Comparison of ENCODE assay signal across 14 cellular contexts in the genomic region with DNA sequence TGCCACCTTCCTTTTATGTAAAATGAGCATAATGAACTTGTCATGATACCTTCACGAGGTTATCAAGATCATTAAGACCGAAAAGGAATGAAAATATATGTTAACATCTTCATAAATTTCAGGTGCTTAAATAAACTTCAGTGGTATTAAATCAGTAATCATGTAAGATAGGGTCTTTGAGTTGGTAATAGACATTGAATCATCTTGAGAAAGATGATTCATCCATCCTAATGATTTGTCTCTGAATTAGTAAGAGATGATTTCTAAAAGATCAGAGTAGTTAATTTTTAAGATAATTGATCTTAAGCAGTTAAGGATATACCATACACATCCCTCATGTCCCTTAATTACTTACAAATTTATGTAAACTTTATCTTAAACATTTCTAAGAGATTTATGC. TPM values are rescaled to one million over a fixed set of nuclear protein-coding genes. Genes with fewer than 3 reads are reported as not detected.
DNase-seq lines count a peak whose midpoint lies in the region; ATAC-seq, FAIRE-seq and TF ChIP-seq lines count a peak whose summit lies in the region.
"Had no signal": no experiment of that assay in that cellular context is flagged by ENCODE, and none has a peak within 500 bp of the region (broad histone marks: within the 10 kb centered on the region; RNA-seq: fewer than 3 reads in every experiment).

No MANE protein-coding gene starts in this region.

- H3K27me3 ChIP-seq in HepG2 (ENCODE audit: control insufficient read depth in 1 of 2, insufficient read depth in 2 of 2, low read length in 2 of 2) (no peaks in the 10 kb centered on the region), right lobe of liver (no peaks in the 10 kb centered on the region), endodermal cell (ENCODE audit: control insufficient read depth, insufficient read depth, low read length, poor library complexity, severe bottlenecking) (no peaks in the 10 kb centered on the region)

- H3K27ac Mint-ChIP-seq in activated naive CD8-positive, alpha-beta T cell, result peak overlapping the region; percentile 51
- no peak overlapping the region for H3K27ac Mint-ChIP-seq in endodermal cell

- H3K9me3 Mint-ChIP-seq in activated naive CD8-positive, alpha-beta T cell (ENCODE audit: low read depth), result no peaks in the 10 kb centered on the region
- H3K9me3 Mint-ChIP-seq in endodermal cell, result no peaks in the 10 kb centered on the region
- H3K9me3 Mint-ChIP-seq: CD14-positive monocyte had no signal

- in situ Hi-C loops in HepG2 (cut with HindIII; ENCODE audit: extremely low pct_ligation_motif_present, low pct_unique_long_range_greater_than_20kb), result loop anchor here (25.0 kb wide), 1 partner anchor 479 kb away; no protein-coding TSS in a partner anchor

- no peak overlapping the region for H3K4me3 Mint-ChIP-seq in activated naive CD8-positive, alpha-beta T cell
- no peak overlapping the region for H3K4me3 Mint-ChIP-seq in endodermal cell
- H3K4me3 Mint-ChIP-seq: CD14-positive monocyte had no signal

- H2AFZ ChIP-seq in HepG2 (ENCODE audit: low read length), result no peak overlapping the region

- CTCF ChIA-PET in HepG2 (lab: Yijun Ruan, JAX; ENCODE audit: low intra/inter-chr PET ratio, low total read pairs), result no interaction called here

- ATAC-seq in HepG2 (no peak), right lobe of liver (no peak)
- ATAC-seq: GM12878, HCT116 had no signal

- H3K4me1 Mint-ChIP-seq in activated naive CD8-positive, alpha-beta T cell (ENCODE audit: low read depth), result peaks cover 37% of the 10 kb centered on the region
- H3K4me1 Mint-ChIP-seq in endodermal cell, result peaks cover 25% of the 10 kb centered on the region

- H3K36me3 ChIP-seq in HepG2 (replicated peaks in 1 of 2; ENCODE audit: control insufficient read depth in 1 of 2, insufficient read depth in 2 of 2, low read length in 2 of 2), result peaks cover 20 to 78% of the 10 kb centered on the region in 2 experiments
- peaks cover 8 to 86% (median 43%) of the 10 kb centered on the region in 4 donors for H3K36me3 ChIP-seq in right lobe of liver
- H3K36me3 ChIP-seq in endodermal cell (ENCODE audit: control insufficient read depth, insufficient read depth, low read length), result peaks cover 82% of the 10 kb centered on the region

- no peaks in the 10 kb centered on the region for H3K79me2 ChIP-seq in HepG2 (ENCODE audit: insufficient read depth, low read length)

- TF ChIP-seq EP300 in HepG2 (IDR thresholded peaks at IDR 0.05; ENCODE audit: low read depth in 2 of 2, low read length in 2 of 2) (no peak), HepG2 (CRISPR knock-in tag; IDR thresholded peaks at IDR 0.05; ENCODE audit: borderline replicate concordance) (no peak)

- H4K20me1 ChIP-seq in HepG2 (ENCODE audit: insufficient read depth, low read length), result no peaks in the 10 kb centered on the region

- 96% methylated on average over 2 of the region's 2 CpGs for WGBS in HepG2 (ENCODE audit: low lambda C conversion rate)
- WGBS in right lobe of liver (ENCODE audit: insufficient coverage, low coverage, low lambda C conversion rate, missing lambda C conversion rate), result 79% methylated on average over 2 of the region's 2 CpGs
- 100% methylated on average over 2 of the region's 2 CpGs; no CpG with 5 or more reads in 1 of the 2 experiments for WGBS in endodermal cell (ENCODE audit: insufficient coverage in 1 of 2, insufficient read length in 1 of 2), 2 experiments

- BruUV-seq in HepG2 (replicated peaks; lab: Mats Ljungman, UMichigan), result TSS peak; percentile 17

- intact Hi-C loops in HepG2 (cut with micrococcal nuclease; ENCODE audit: unreplicated experiment) (no loop called here), right lobe of liver (cut with DNase I) (no loop called here)

- H3K36me3 Mint-ChIP-seq in activated naive CD8-positive, alpha-beta T cell, result peaks cover 15% of the 10 kb centered on the region
- H3K36me3 Mint-ChIP-seq in endodermal cell (ENCODE audit: low read depth), result peaks cover 66% of the 10 kb centered on the region

- no peaks in the 10 kb centered on the region for H3K4me1 ChIP-seq in HepG2 (ENCODE audit: insufficient read depth, low read length)
- H3K4me1 ChIP-seq in right lobe of liver, result no peaks in the 10 kb centered on the region
- H3K4me1 ChIP-seq in endodermal cell (ENCODE audit: control insufficient read depth, insufficient read depth, low read length), result peaks cover 20% of the 10 kb centered on the region

- H3K4me2 ChIP-seq in HepG2 (ENCODE audit: low read depth, low read length), result no peak overlapping the region

- no peak overlapping the region for H3K4me3 ChIP-seq in HepG2 (replicated peaks in 1 of 3; ENCODE audit: insufficient read depth in 1 of 3, low read depth in 2 of 3, low read length in 3 of 3)
- H3K4me3 ChIP-seq in right lobe of liver, result no peak overlapping the region
- no peak overlapping the region for H3K4me3 ChIP-seq in endodermal cell (ENCODE audit: low read length)
- H3K4me3 ChIP-seq: GM12878 had no signal

- DNase-seq in HepG2 (ENCODE audit: low spot score), result no peak
- no peak for DNase-seq in right lobe of liver
- DNase-seq in H54 (ENCODE audit: insufficient read length, low spot score), result no peak
- no peak for DNase-seq in globus pallidus (ENCODE audit: low spot score)
- no peak for DNase-seq in endodermal cell
- DNase-seq: DMS53, IMR-90 had no signal

- POLR2A ChIA-PET in HepG2 (lab: Yijun Ruan, JAX), result interaction anchor here (0.6 kb wide), 1 partner anchor 445 kb away, joined by 4 read pairs; no protein-coding TSS in a partner anchor

- no peak for TF ChIP-seq RAD21 in HepG2 (CRISPR knock-in tag; IDR thresholded peaks at IDR 0.05)

- TF ChIP-seq POLR2A in HepG2 (IDR thresholded peaks at IDR 0.05; ENCODE audit: insufficient read depth in 1 of 2, low read depth in 2 of 2, low read length in 2 of 2) (no peak), right lobe of liver (IDR thresholded peaks at IDR 0.05) (no peak), H54 (IDR thresholded peaks at IDR 0.05; ENCODE audit: low read depth, low read length) (no peak)

- FAIRE-seq in HepG2 (lab: Jason Lieb, UNC), result no peak
- FAIRE-seq in G401.6 (lab: Jason Lieb, UNC), result peak; percentile 27
- peak; percentile 17 for FAIRE-seq in islet of Langerhans (lab: Jason Lieb, UNC)
- no peak for FAIRE-seq in H54 (lab: Jason Lieb, UNC)
- FAIRE-seq: GM12878, GM18507 had no signal

- no peak for TF ChIP-seq CTCF in HepG2 (CRISPR knock-in tag; IDR thresholded peaks at IDR 0.05)
- no peak for TF ChIP-seq CTCF in right lobe of liver (IDR thresholded peaks at IDR 0.05)
- TF ChIP-seq CTCF in endodermal cell (conservative IDR thresholded peaks at IDR 0.05), result no peak

- H3K27ac ChIP-seq in HepG2 (ENCODE audit: extremely low read length, insufficient read depth, low read length), result no peak overlapping the region
- H3K27ac ChIP-seq in right lobe of liver, result no peak overlapping the region
- H3K27ac ChIP-seq in endodermal cell (ENCODE audit: low read depth, low read length), result no peak overlapping the region

- H3K27me3 Mint-ChIP-seq in activated naive CD8-positive, alpha-beta T cell, result no peaks in the 10 kb centered on the region
- no peaks in the 10 kb centered on the region for H3K27me3 Mint-ChIP-seq in endodermal cell (ENCODE audit: insufficient read depth)

- H3K9ac ChIP-seq in HepG2 (ENCODE audit: insufficient read depth, low read depth, low read length) (no peak overlapping the region), endodermal cell (ENCODE audit: extremely low read depth, low read length, poor library complexity, severe bottlenecking) (no peak overlapping the region)

- H3K9me3 ChIP-seq in HepG2 (ENCODE audit: low read length) (no peaks in the 10 kb centered on the region), right lobe of liver (no peaks in the 10 kb centered on the region), endodermal cell (ENCODE audit: control insufficient read depth, low read length) (no peaks in the 10 kb centered on the region)

TF ChIP-seq in HepG2, 621 proteins besides CTCF, POLR2A, EP300 and RAD21 (continues in another document):
- no peak for TF ChIP-seq ZNF879 (CRISPR knock-in tag; IDR thresholded peaks at IDR 0.05)
- TF ChIP-seq ESRRA (CRISPR knock-in tag; IDR thresholded peaks at IDR 0.05; ENCODE audit: low read depth), result no peak
- no peak for TF ChIP-seq TBP (CRISPR knock-in tag; IDR thresholded peaks at IDR 0.05)
- no peak for TF ChIP-seq YEATS4 (CRISPR knock-in tag; IDR thresholded peaks at IDR 0.05; ENCODE audit: borderline replicate concordance)
- TF ChIP-seq PAF1 (CRISPR knock-in tag; IDR thresholded peaks at IDR 0.05), result no peak
- no peak for TF ChIP-seq ZSCAN22 (CRISPR knock-in tag; IDR thresholded peaks at IDR 0.05)

RNA-seq across cellular contexts. Expression of a gene that starts 52.0 kb away (rescaled TPM):
- total RNA-seq in HepG2 (2016; rRNA removed; fragmentation: Illumina TruSeq; extraction: Trizol) (47.5 and 47.8 TPM in 2 replicates), right lobe of liver (10 to 100 TPM; 18.9 to 66.3 (median 36.8) TPM), endodermal cell (10 to 100 TPM; 21.8 to 23.8 TPM)
- 17.3 and 20.1 TPM in 2 replicates for total RNA-seq in HepG2 (2016; cell fraction: cytosol; rRNA removed; fragmentation: Illumina TruSeq; extraction: Trizol; ENCODE audit: low read depth)
- total RNA-seq in HepG2 (2016; cell fraction: insoluble cytoplasmic fraction; rRNA removed; fragmentation: Illumina TruSeq; extraction: Trizol), result 44.5 and 51.8 TPM in 2 replicates
- 19.7 and 24.1 TPM in 2 replicates for total RNA-seq in HepG2 (2016; cell fraction: membrane; rRNA removed; fragmentation: Illumina TruSeq; extraction: Trizol)
- total RNA-seq in HepG2 (2016; cell fraction: nucleus; rRNA removed; fragmentation: Illumina TruSeq; extraction: Trizol), result 55.8 and 65.6 TPM in 2 replicates
- 32.8 and 37.8 TPM in 2 replicates for polyA plus RNA-seq in HepG2 (2011; rRNA removed)
- 20.8 and 21.9 TPM in 2 replicates for polyA plus RNA-seq in HepG2 (2011; cell fraction: cytosol; rRNA removed)
- polyA plus RNA-seq in HepG2 (2011; cell fraction: nucleus; rRNA removed), result 65.3 and 69.9 TPM in 2 replicates
- 20.1 and 22.7 TPM in 2 replicates for polyA plus RNA-seq in HepG2 (2012)
- 15.4 and 15.5 TPM in 2 replicates for polyA plus RNA-seq in HepG2 (2016; cell fraction: cytosol; fragmentation: Illumina TruSeq; extraction: Trizol; ENCODE audit: low read depth)
- polyA plus RNA-seq in HepG2 (2016; cell fraction: insoluble cytoplasmic fraction; fragmentation: Illumina TruSeq; extraction: Trizol; ENCODE audit: low read depth), result 33.1 and 38.8 TPM in 2 replicates
- 11.9 and 12.6 TPM in 2 replicates for polyA plus RNA-seq in HepG2 (2016; cell fraction: membrane; fragmentation: Illumina TruSeq; extraction: Trizol; ENCODE audit: low read depth)
- 54.6 and 64.4 TPM in 2 replicates for polyA plus RNA-seq in HepG2 (2016; cell fraction: nucleus; fragmentation: Illumina TruSeq; extraction: Trizol; ENCODE audit: insufficient read depth, low read depth)
- 9.0 and 51.6 TPM in 2 replicates for polyA minus RNA-seq in HepG2 (2011; rRNA and poly(A)+ RNA removed; ENCODE audit: low replicate concordance)
- 18.4 and 20.6 TPM in 2 replicates for polyA minus RNA-seq in HepG2 (2011; cell fraction: cytosol; rRNA and poly(A)+ RNA removed)
- 168 and 170 TPM in 2 replicates for polyA minus RNA-seq in HepG2 (2011; cell fraction: nucleus; rRNA and poly(A)+ RNA removed)
- 21.4 TPM for polyA plus RNA-seq in endodermal cell (2013, experiment 1 of 2)
- polyA plus RNA-seq in endodermal cell (2013, experiment 2 of 2), result 20.8 TPM
